In genomic region chr2:101089419-101089818, GRCh38 we compare ENCODE assay signal across 14 cellular contexts.
A peak's percentile ranks its signal among the peaks of the same experiment; 100 is the strongest.
DNase-seq lines count a peak whose midpoint lies in the region; ATAC-seq and TF ChIP-seq lines count a peak whose summit lies in the region.
"Had no signal": no experiment of that assay in that cellular context is flagged by ENCODE, and none has a peak within 500 bp of the region (broad histone marks: within the 10 kb centered on the region; RNA-seq: fewer than 3 reads in every experiment).

No MANE protein-coding gene starts in this region.

- H3K27ac ChIP-seq in CD4-positive, CD25-positive, alpha-beta regulatory T cell (ENCODE audit: insufficient read depth, low read length, poor library complexity, severe bottlenecking) = no peak overlapping the region
- H3K27ac ChIP-seq in dorsolateral prefrontal cortex (no peak overlapping the region), esophagus squamous epithelium (no peak overlapping the region)
- H3K27ac ChIP-seq: C4-2B, tibial nerve had no signal

- 92 to 100% methylated on average over 1 of the region's 1 CpG for WGBS in esophagus squamous epithelium, 2 donors

- H3K27me3 Mint-ChIP-seq in CD4-positive, CD25-positive, alpha-beta regulatory T cell = no peaks in the 10 kb centered on the region

- no peaks in the 10 kb centered on the region for H3K27me3 ChIP-seq in CD4-positive, CD25-positive, alpha-beta regulatory T cell (ENCODE audit: control insufficient read depth, insufficient read depth, low read length)
- H3K27me3 ChIP-seq in dorsolateral prefrontal cortex = no peaks in the 10 kb centered on the region
- H3K27me3 ChIP-seq in esophagus squamous epithelium = no peaks in the 10 kb centered on the region
- H3K27me3 ChIP-seq in MG63 = no peaks in the 10 kb centered on the region
- H3K27me3 ChIP-seq: tibial nerve had no signal

- peaks cover 0 to 3% (median 0%) of the 10 kb centered on the region in 7 donors for H3K9me3 Mint-ChIP-seq in CD4-positive, CD25-positive, alpha-beta regulatory T cell
- H3K9me3 Mint-ChIP-seq: activated naive CD4-positive, alpha-beta T cell treated with anti-CD3 and anti-CD28 coated beads, Interleukin-2, amount 50 U/mL, for 24 hours had no signal

- intact Hi-C loops in dorsolateral prefrontal cortex (cut with DNase I) (no loop called here), esophagus squamous epithelium (cut with DNase I) (no loop called here)

- no peaks in the 10 kb centered on the region for H3K36me3 ChIP-seq in CD4-positive, CD25-positive, alpha-beta regulatory T cell (ENCODE audit: control insufficient read depth, insufficient read depth, low read length)
- H3K36me3 ChIP-seq in esophagus squamous epithelium (peaks cover 0 to 22% (median 0%) of the 10 kb centered on the region in 3 donors), MG63 (peaks cover 8% of the 10 kb centered on the region)
- H3K36me3 ChIP-seq: HAP-1 had no signal

- H3K27ac Mint-ChIP-seq in CD4-positive, CD25-positive, alpha-beta regulatory T cell = no peak overlapping the region
- H3K27ac Mint-ChIP-seq: activated naive CD4-positive, alpha-beta T cell treated with anti-CD3 and anti-CD28 coated beads, Interleukin-2, amount 50 U/mL, for 24 hours had no signal

- H3K4me3 Mint-ChIP-seq in CD4-positive, CD25-positive, alpha-beta regulatory T cell = no peak overlapping the region
- H3K4me3 Mint-ChIP-seq: activated naive CD4-positive, alpha-beta T cell treated with anti-CD3 and anti-CD28 coated beads, Interleukin-2, amount 50 U/mL, for 24 hours had no signal

- peak; percentile 37 to 52 for ATAC-seq in CD4-positive, CD25-positive, alpha-beta regulatory T cell (ENCODE audit: low read depth in 2 of 2)
- ATAC-seq in GM18909 (IDR thresholded peaks at IDR 0.05; ENCODE audit: poor library complexity, unreplicated experiment) (peak; percentile 95), HG02588 (IDR thresholded peaks at IDR 0.05; ENCODE audit: unreplicated experiment) (peak; percentile 93), HG03558 (IDR thresholded peaks at IDR 0.05; ENCODE audit: extremely low read depth, unreplicated experiment) (peak; percentile 90)

- H3K4me1 ChIP-seq in CD4-positive, CD25-positive, alpha-beta regulatory T cell (ENCODE audit: control insufficient read depth, insufficient read depth, low read length, poor library complexity, severe bottlenecking) = no peaks in the 10 kb centered on the region
- peaks cover 0 to 15% (median 0%) of the 10 kb centered on the region in 3 donors for H3K4me1 ChIP-seq in esophagus squamous epithelium
- H3K4me1 ChIP-seq: HAP-1 had no signal

- no peak for TF ChIP-seq POLR2A in esophagus squamous epithelium (IDR thresholded peaks at IDR 0.05)

- peaks cover 0 to 6% (median 1%) of the 10 kb centered on the region in 4 donors for H3K4me1 Mint-ChIP-seq in CD4-positive, CD25-positive, alpha-beta regulatory T cell

- DNase-seq in CD4-positive, CD25-positive, alpha-beta regulatory T cell = no peak
- DNase-seq in dorsolateral prefrontal cortex (no peak), SIG-M5 (lab: John Stamatoyannopoulos, UW) (no peak), esophagus squamous epithelium (lab: John Stamatoyannopoulos, UW) (no peak), MG63 (no peak)
- DNase-seq: T-helper 9 cell had no signal

- H3K4me3 ChIP-seq in CD4-positive, CD25-positive, alpha-beta regulatory T cell (ENCODE audit: low read depth, low read length) = no peak overlapping the region
- H3K4me3 ChIP-seq in dorsolateral prefrontal cortex = no peak overlapping the region
- H3K4me3 ChIP-seq in esophagus squamous epithelium = no peak overlapping the region
- no peak overlapping the region for H3K4me3 ChIP-seq in MG63
- H3K4me3 ChIP-seq: HAP-1, smooth muscle cell, tibial nerve had no signal

- TF ChIP-seq CTCF in dorsolateral prefrontal cortex (IDR thresholded peaks at IDR 0.05 in 54 of 56, conservative IDR thresholded peaks at IDR 0.05 in 2 of 56; ENCODE audit: low read depth in 1 of 56, partially characterized antibody in 56 of 56) = no peak
- TF ChIP-seq CTCF in esophagus squamous epithelium (IDR thresholded peaks at IDR 0.05) = no peak

- H3K9me3 ChIP-seq in CD4-positive, CD25-positive, alpha-beta regulatory T cell (ENCODE audit: control insufficient read depth in 2 of 2, low read length in 2 of 2) = no peaks in the 10 kb centered on the region
- H3K9me3 ChIP-seq in esophagus squamous epithelium = no peaks in the 10 kb centered on the region
- no peaks in the 10 kb centered on the region for H3K9me3 ChIP-seq in MG63
- H3K9me3 ChIP-seq: HAP-1, tibial nerve had no signal

- no peaks in the 10 kb centered on the region for H3K36me3 Mint-ChIP-seq in CD4-positive, CD25-positive, alpha-beta regulatory T cell
- H3K36me3 Mint-ChIP-seq: activated naive CD4-positive, alpha-beta T cell treated with anti-CD3 and anti-CD28 coated beads, Interleukin-2, amount 50 U/mL, for 24 hours had no signal

Comparison
In these comparisons a context has a peak if more than half of its experiments do, and no peak if none do; other contexts are left out.
1. ATAC-seq: peak in every context shown above with its lines; median percentile 95 in GM18909; 93 in HG02588; 90 in HG03558; 44 in CD4-positive, CD25-positive, alpha-beta regulatory T cell.